Comparison of ENCODE assay signal across 11 cellular contexts in genomic region chr1:184743062-184743756, GRCh38. TPM values are rescaled to one million over a fixed set of nuclear protein-coding genes. Genes with fewer than 3 reads are reported as not detected.
DNase-seq lines count a peak whose midpoint lies in the region; ATAC-seq and TF ChIP-seq lines count a peak whose summit lies in the region.
"Had no signal": no experiment of that assay in that cellular context is flagged by ENCODE, and none has a peak within 500 bp of the region (broad histone marks: within the 10 kb centered on the region; RNA-seq: fewer than 3 reads in every experiment).

No MANE protein-coding gene starts in this region.

- H4K20me1 ChIP-seq in KMS-11 (ENCODE audit: insufficient read depth), result no peaks in the 10 kb centered on the region

- H3K27ac ChIP-seq in KMS-11 (peak overlapping the region; percentile 96), prostate gland (no peak overlapping the region), right lobe of liver (no peak overlapping the region), gastrocnemius medialis (no peak overlapping the region), tibial nerve (no peak overlapping the region)
- H3K27ac ChIP-seq: VCaP had no signal

- no peak for TF ChIP-seq EP300 in tibial nerve (IDR thresholded peaks at IDR 0.05)

- in situ Hi-C loops in gastrocnemius medialis (cut with MboI; ENCODE audit: low sequenced_read_pairs in 4 of 4), result loop anchor here in 1 of 4 donors (25.0 kb wide), 1 partner anchor 1619 kb away; no protein-coding TSS in a partner anchor

- peaks cover 100% of the 10 kb centered on the region for H3K4me1 ChIP-seq in KMS-11 (ENCODE audit: low read depth, poor library complexity, severe bottlenecking)
- no peaks in the 10 kb centered on the region for H3K4me1 ChIP-seq in prostate gland (replicated peaks)
- peaks cover 0 to 23% (median 8%) of the 10 kb centered on the region in 4 donors for H3K4me1 ChIP-seq in right lobe of liver
- peaks cover 3 to 24% of the 10 kb centered on the region in 2 donors for H3K4me1 ChIP-seq in gastrocnemius medialis
- peaks cover 0 to 20% (median 15%) of the 10 kb centered on the region in 4 donors for H3K4me1 ChIP-seq in tibial nerve

- intact Hi-C loops in prostate gland (cut with DNase I), result no loop called here
- intact Hi-C loops in right lobe of liver (cut with DNase I), result no loop called here
- intact Hi-C loops in gastrocnemius medialis (cut with DNase I; ENCODE audit: low total_unique reads), result no loop called here

- no peaks in the 10 kb centered on the region for H3K9me3 ChIP-seq in prostate gland
- no peaks in the 10 kb centered on the region for H3K9me3 ChIP-seq in right lobe of liver
- no peaks in the 10 kb centered on the region for H3K9me3 ChIP-seq in gastrocnemius medialis
- no peaks in the 10 kb centered on the region for H3K9me3 ChIP-seq in tibial nerve

- H3K36me3 ChIP-seq in KMS-11 (ENCODE audit: insufficient read depth) (peaks cover under 1% of the 10 kb centered on the region; the same call in 1 of the 2 replicates), prostate gland (no peaks in the 10 kb centered on the region), right lobe of liver (no peaks in the 10 kb centered on the region), gastrocnemius medialis (no peaks in the 10 kb centered on the region), tibial nerve (peaks cover 0 to 4% (median 0%) of the 10 kb centered on the region in 3 donors)

- peak; percentile 31 for DNase-seq in effector CD4-positive, alpha-beta T cell
- DNase-seq in prostate gland (ENCODE audit: low spot score), result no peak
- no peak for DNase-seq in right lobe of liver
- no peak for DNase-seq in gastrocnemius medialis
- DNase-seq in tibial nerve (ENCODE audit: low spot score in 2 of 2), result no peak
- DNase-seq: GDM1, NCI-H2171 had no signal

- ATAC-seq in GM18502 (IDR thresholded peaks at IDR 0.05; ENCODE audit: poor library complexity, unreplicated experiment), result peak; percentile 62
- ATAC-seq in GM21529 (IDR thresholded peaks at IDR 0.05; ENCODE audit: unreplicated experiment), result peak; percentile 43
- no peak for ATAC-seq in right lobe of liver
- no peak for ATAC-seq in gastrocnemius medialis

- WGBS in prostate gland, result 84% methylated on average over 2 of the region's 2 CpGs
- WGBS in right lobe of liver (ENCODE audit: insufficient coverage, low coverage, low lambda C conversion rate, missing lambda C conversion rate), result 73% methylated on average over 2 of the region's 2 CpGs
- WGBS in tibial nerve, 2 donors, result 76 to 79% methylated on average over 2 of the region's 2 CpGs

- H3K9ac ChIP-seq in KMS-11, result peak overlapping the region; percentile 77

- no peaks in the 10 kb centered on the region for H3K27me3 ChIP-seq in KMS-11 (ENCODE audit: insufficient read depth, low read depth)
- no peaks in the 10 kb centered on the region for H3K27me3 ChIP-seq in prostate gland (replicated peaks; ENCODE audit: insufficient read depth)
- no peaks in the 10 kb centered on the region for H3K27me3 ChIP-seq in right lobe of liver
- H3K27me3 ChIP-seq in gastrocnemius medialis, result no peaks in the 10 kb centered on the region
- no peaks in the 10 kb centered on the region for H3K27me3 ChIP-seq in tibial nerve

- TF ChIP-seq CTCF in KMS-11 (conservative IDR thresholded peaks at IDR 0.05; ENCODE audit: low read depth, low read length) (no peak), prostate gland (IDR thresholded peaks at IDR 0.05) (no peak), right lobe of liver (IDR thresholded peaks at IDR 0.05) (no peak), gastrocnemius medialis (IDR thresholded peaks at IDR 0.05 in 4 of 5, conservative IDR thresholded peaks at IDR 0.05 in 1 of 5) (no peak), tibial nerve (IDR thresholded peaks at IDR 0.05) (no peak)

- H3K4me3 ChIP-seq in KMS-11 (IDR thresholded peaks at IDR 0.05; ENCODE audit: insufficient read depth, low read depth, low read length) (no peak overlapping the region), prostate gland (no peak overlapping the region), right lobe of liver (no peak overlapping the region), gastrocnemius medialis (no peak overlapping the region), tibial nerve (no peak overlapping the region)

- H2AFZ ChIP-seq in KMS-11 (ENCODE audit: low read depth), result no peak overlapping the region

- TF ChIP-seq POLR2A in prostate gland (IDR thresholded peaks at IDR 0.05) (no peak), right lobe of liver (IDR thresholded peaks at IDR 0.05) (no peak), gastrocnemius medialis (IDR thresholded peaks at IDR 0.05) (no peak), tibial nerve (IDR thresholded peaks at IDR 0.05) (no peak)

- H3K4me2 ChIP-seq in KMS-11, result peak overlapping the region; percentile 99

- peaks cover 86% of the 10 kb centered on the region for H3K79me2 ChIP-seq in KMS-11 (ENCODE audit: insufficient read depth, low read depth)

RNA-seq across cellular contexts. Expression of gene EDEM3, which starts 11.4 kb away (rescaled TPM):
- 10 to 100 TPM; 31.1 to 55.3 TPM for total RNA-seq in prostate gland
- 10 to 100 TPM; 18.5 to 36.4 (median 31.0) TPM for total RNA-seq in right lobe of liver
- 10 to 100 TPM; 18.1 to 51.1 (median 31.9) TPM for total RNA-seq in gastrocnemius medialis
- 10 to 100 TPM; 33.0 to 57.3 (median 39.0) TPM for total RNA-seq in tibial nerve

Comparison
In these comparisons a context has a peak if more than half of its experiments do, and no peak if none do; other contexts are left out.
1. ATAC-seq: peak in GM18502 (single experiment) and GM21529 (single experiment); none in right lobe of liver (0 of 4) and gastrocnemius medialis (0 of 2).